Comparison of ENCODE assay signal across 31 cellular contexts in the genomic region with DNA sequence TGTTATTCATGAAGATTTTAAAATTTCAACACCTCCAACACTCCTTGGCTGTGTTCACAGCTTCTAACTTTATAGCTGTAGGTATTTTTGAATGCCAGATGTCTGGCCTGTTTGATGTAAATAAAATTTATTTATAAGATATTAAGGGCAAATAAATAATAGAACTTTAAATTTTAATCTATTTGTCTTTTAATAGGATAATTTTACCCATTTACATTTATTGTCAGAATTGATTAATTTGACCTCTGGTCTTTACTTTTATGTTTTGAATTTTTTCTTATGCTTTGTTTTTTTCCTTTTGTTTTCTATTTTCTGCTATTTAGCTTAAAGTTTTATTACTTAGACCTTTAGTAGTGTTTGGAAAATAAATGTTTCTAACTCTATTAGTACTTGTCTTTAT.
"Had no signal": no experiment of that assay in that cellular context is flagged by ENCODE, and none has a peak within 500 bp of the region (broad histone marks: within the 10 kb centered on the region; RNA-seq: fewer than 3 reads in every experiment).

No MANE protein-coding gene starts in this region.

- ATAC-seq: activated CD8-positive, alpha-beta T cell treated with anti-CD3 and anti-CD28 coated beads for 36 hours; activated T-cell treated with anti-CD3 and anti-CD28 coated beads, Interleukin-2, amount 50 U/mL, for 72 hours; activated T-helper 17 cell treated with anti-CD3 and anti-CD28 coated beads, Interleukin-2, amount 50 U/mL, for 72 hours had no signal

- H3K4me3 ChIP-seq: adrenal gland, PC-9 had no signal

- H3K4me2 ChIP-seq: KMS-11, PC-9 had no signal

- H3K9me3 Mint-ChIP-seq: activated T-helper 17 cell treated with anti-CD3 and anti-CD28 coated beads, Interleukin-2, amount 50 U/mL, for 72 hours had no signal

- H3K9ac ChIP-seq: KMS-11 had no signal

- H3K27ac ChIP-seq: adrenal gland, brain microvascular endothelial cell, KMS-11, PC-9, WERI-Rb-1 had no signal

- H3K9me3 ChIP-seq: adrenal gland had no signal

- H3K27ac Mint-ChIP-seq: activated CD8-positive, alpha-beta T cell treated with anti-CD3 and anti-CD28 coated beads for 36 hours; activated naive CD8-positive, alpha-beta T cell treated with anti-CD3 and anti-CD28 coated beads, Interleukin-2, amount 10 ng/mL, durations not matched to agents 7 days and 5 days; activated T-cell treated with anti-CD3 and anti-CD28 coated beads, Interleukin-2, amount 50 U/mL, for 72 hours; activated T-helper 17 cell treated with anti-CD3 and anti-CD28 coated beads, Interleukin-2, amount 50 U/mL, for 72 hours had no signal

- DNase-seq: activated CD4-positive, alpha-beta T cell treated with anti-CD3 and anti-CD28 coated beads for 1 hour; activated CD4-positive, alpha-beta T cell treated with anti-CD3 and anti-CD28 coated beads for 48 hours; activated CD4-positive, alpha-beta T cell treated with anti-CD3 and anti-CD28 coated beads, Interleukin-2, amount 50 U/mL, for 4 hours; activated CD4-positive, CD25-positive, alpha-beta regulatory T cell; activated CD8-positive, alpha-beta T cell treated with anti-CD3 and anti-CD28 coated beads for 36 hours; activated effector memory CD4-positive, alpha-beta T cell treated with anti-CD3 and anti-CD28 coated beads, Interleukin-2, amount 50 U/mL, for 16 hours; activated naive CD4-positive, alpha-beta T cell; activated naive CD4-positive, alpha-beta T cell treated with anti-CD3 and anti-CD28 coated beads, Interleukin-2, amount 50 U/mL, for 16 hours; activated naive CD8-positive, alpha-beta T cell treated with anti-CD3 and anti-CD28 coated beads, Interleukin-2, amount 10 ng/mL, durations not matched to agents 7 days and 5 days; activated T-cell treated with anti-CD3 and anti-CD28 coated beads, Interleukin-2, amount 50 U/mL, for 1 hour; activated T-cell treated with anti-CD3 and anti-CD28 coated beads, Interleukin-2, amount 50 U/mL, for 72 hours; adrenal gland; brain microvascular endothelial cell; central memory CD4-positive, alpha-beta T cell; NCI-H1092 treated with DMSO at 0.1 percent for 48 hours; NCI-H1417; NCI-H146; NCI-H187; NCI-H2029 treated with DMSO at 0.1 percent for 48 hours; NCI-H2107; NCI-H2171; NCI-H510A; NCI-H526; NCI-H748 treated with DMSO at 0.1 percent for 48 hours; NK-92 treated with Interleukin-12 subunit alpha and Interleukin-12 subunit beta, amount 100 ng/mL, for 24 hours; PC-9; Right ventricle myocardium superior; T1000; WERI-Rb-1 had no signal

- H2AFZ ChIP-seq: PC-9 had no signal

- H3K36me3 ChIP-seq: adrenal gland, brain microvascular endothelial cell, WERI-Rb-1 had no signal

- H3K27me3 Mint-ChIP-seq: activated CD8-positive, alpha-beta T cell treated with anti-CD3 and anti-CD28 coated beads for 36 hours; activated naive CD8-positive, alpha-beta T cell treated with anti-CD3 and anti-CD28 coated beads, Interleukin-2, amount 10 ng/mL, durations not matched to agents 7 days and 5 days; activated T-helper 17 cell treated with anti-CD3 and anti-CD28 coated beads, Interleukin-2, amount 50 U/mL, for 72 hours had no signal

- H3K4me3 Mint-ChIP-seq: activated CD8-positive, alpha-beta T cell treated with anti-CD3 and anti-CD28 coated beads for 36 hours; activated naive CD8-positive, alpha-beta T cell treated with anti-CD3 and anti-CD28 coated beads, Interleukin-2, amount 10 ng/mL, durations not matched to agents 7 days and 5 days; activated T-cell treated with anti-CD3 and anti-CD28 coated beads, Interleukin-2, amount 50 U/mL, for 72 hours; activated T-helper 17 cell treated with anti-CD3 and anti-CD28 coated beads, Interleukin-2, amount 50 U/mL, for 72 hours had no signal

- H3K27me3 ChIP-seq: adrenal gland, brain microvascular endothelial cell had no signal
